Comparison of ENCODE assay signal across 8 cellular contexts in the genomic region with DNA sequence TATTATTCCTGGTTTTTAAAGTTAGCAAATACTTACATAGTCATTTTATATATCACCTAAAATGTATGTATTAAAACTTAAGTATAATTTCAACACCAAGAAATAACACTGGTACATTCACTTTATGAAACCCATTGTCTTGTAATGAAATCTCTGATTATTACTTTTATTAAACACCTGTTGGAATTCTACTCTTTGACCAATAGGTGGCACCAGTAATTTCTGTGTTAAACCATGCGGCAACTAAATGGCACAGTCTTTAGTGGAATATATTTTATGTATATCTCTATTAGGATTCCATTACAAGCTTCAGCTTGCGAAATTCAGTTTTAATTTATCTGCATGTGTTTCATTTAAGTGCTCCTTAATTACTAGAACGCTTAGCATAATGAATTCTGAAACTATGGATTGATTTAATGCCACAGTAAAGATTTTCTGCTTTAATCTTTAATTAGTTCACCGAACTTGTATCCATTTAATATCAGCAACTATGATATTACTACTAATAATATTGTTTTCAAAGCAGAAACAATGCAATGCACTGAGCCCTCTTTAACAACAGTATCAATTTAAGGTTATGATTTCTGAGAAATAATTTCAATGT.
A peak's percentile ranks its signal among the peaks of the same experiment; 100 is the strongest.
DNase-seq lines count a peak whose midpoint lies in the region; ATAC-seq and TF ChIP-seq lines count a peak whose summit lies in the region.

No MANE protein-coding gene starts in this region.

- H3K27ac ChIP-seq in PC-3 (ENCODE audit: low read length) (no peak overlapping the region), stomach (no peak overlapping the region)

- DNase-seq in AML-193 (lab: John Stamatoyannopoulos, UW): peak; percentile 18 to 32
- peak; percentile 63 for DNase-seq in PC-3
- peak; percentile 50 for DNase-seq in fibroblast of gingiva (ENCODE audit: low read depth)
- DNase-seq in stomach: no peak
- no peak for DNase-seq in anterior cingulate cortex (lab: John Stamatoyannopoulos, UW)

- TF ChIP-seq EP300 in stomach (IDR thresholded peaks at IDR 0.05): no peak

- TF ChIP-seq POLR2A in stomach (IDR thresholded peaks at IDR 0.05): no peak

- intact Hi-C loops in PC-3 (cut with micrococcal nuclease) (no loop called here), stomach (cut with DNase I; ENCODE audit: low total_unique reads) (no loop called here)

- POLR2A ChIA-PET in PC-3 (lab: Charles Lee; ENCODE audit: unreplicated experiment): no interaction called here

- H3K4me2 ChIP-seq in PC-3 (ENCODE audit: low read length): no peak overlapping the region

- no peaks in the 10 kb centered on the region for H3F3A ChIP-seq in PC-3 (ENCODE audit: low read length, unreplicated experiment)

- H3K79me2 ChIP-seq in PC-3 (ENCODE audit: low read length): no peaks in the 10 kb centered on the region

- ATAC-seq in GM18861 (IDR thresholded peaks at IDR 0.05; ENCODE audit: unreplicated experiment) (peak; percentile 88), HG03442 (IDR thresholded peaks at IDR 0.05; ENCODE audit: unreplicated experiment) (peak; percentile 81), PC-3 (peak; percentile 61), GM21717 (IDR thresholded peaks at IDR 0.05; ENCODE audit: unreplicated experiment) (no peak)

- no TSS peak for BruUV-seq in PC-3 (replicated peaks; lab: Mats Ljungman, UMichigan)

- H3K4me3 ChIP-seq in PC-3 (ENCODE audit: low read length) (no peak overlapping the region), stomach (no peak overlapping the region)

- no peaks in the 10 kb centered on the region for H3K9me3 ChIP-seq in PC-3 (ENCODE audit: low read length)
- H3K9me3 ChIP-seq in stomach: no peaks in the 10 kb centered on the region

- H3K36me3 ChIP-seq in PC-3 (ENCODE audit: low read depth, low read length): no peaks in the 10 kb centered on the region
- no peaks in the 10 kb centered on the region for H3K36me3 ChIP-seq in stomach

- WGBS in stomach, 5 donors: 30 to 38% (median 33%) methylated on average over 4 of the region's 4 CpGs

- no peaks in the 10 kb centered on the region for H3K27me3 ChIP-seq in PC-3 (ENCODE audit: low read length)
- H3K27me3 ChIP-seq in stomach: no peaks in the 10 kb centered on the region

- H3K9me2 ChIP-seq in PC-3 (replicated peaks; ENCODE audit: low read length): no peaks in the 10 kb centered on the region

- no peak overlapping the region for H3K9ac ChIP-seq in PC-3 (ENCODE audit: low read length)

- TF ChIP-seq CTCF in PC-3 (conservative IDR thresholded peaks at IDR 0.05; ENCODE audit: low read depth, low read length) (peak; percentile 76), stomach (IDR thresholded peaks at IDR 0.05) (peak in 5 of 7 experiments; percentile 18 to 59 (median 52))

- CTCF ChIA-PET in PC-3 (lab: Charles Lee): interaction anchor here (1.0 kb wide), 1 partner anchor 470 kb away, joined by 3 read pairs; no protein-coding TSS in a partner anchor

- H2AFZ ChIP-seq in PC-3 (ENCODE audit: low read length): no peak overlapping the region

- no peaks in the 10 kb centered on the region for H4K20me1 ChIP-seq in PC-3 (ENCODE audit: low read length)

- no peaks in the 10 kb centered on the region for H3K4me1 ChIP-seq in PC-3 (ENCODE audit: insufficient read depth, low read length)
- peaks cover 0 to 6% (median 0%) of the 10 kb centered on the region in 4 donors for H3K4me1 ChIP-seq in stomach

Comparison
In these comparisons a context has a peak if more than half of its experiments do, and no peak if none do; other contexts are left out.
1. DNase-seq: peak in AML-193 (2 of 2), PC-3 (single experiment) and fibroblast of gingiva (single experiment); none in stomach (single experiment) and anterior cingulate cortex (0 of 58).